In the genomic region with DNA sequence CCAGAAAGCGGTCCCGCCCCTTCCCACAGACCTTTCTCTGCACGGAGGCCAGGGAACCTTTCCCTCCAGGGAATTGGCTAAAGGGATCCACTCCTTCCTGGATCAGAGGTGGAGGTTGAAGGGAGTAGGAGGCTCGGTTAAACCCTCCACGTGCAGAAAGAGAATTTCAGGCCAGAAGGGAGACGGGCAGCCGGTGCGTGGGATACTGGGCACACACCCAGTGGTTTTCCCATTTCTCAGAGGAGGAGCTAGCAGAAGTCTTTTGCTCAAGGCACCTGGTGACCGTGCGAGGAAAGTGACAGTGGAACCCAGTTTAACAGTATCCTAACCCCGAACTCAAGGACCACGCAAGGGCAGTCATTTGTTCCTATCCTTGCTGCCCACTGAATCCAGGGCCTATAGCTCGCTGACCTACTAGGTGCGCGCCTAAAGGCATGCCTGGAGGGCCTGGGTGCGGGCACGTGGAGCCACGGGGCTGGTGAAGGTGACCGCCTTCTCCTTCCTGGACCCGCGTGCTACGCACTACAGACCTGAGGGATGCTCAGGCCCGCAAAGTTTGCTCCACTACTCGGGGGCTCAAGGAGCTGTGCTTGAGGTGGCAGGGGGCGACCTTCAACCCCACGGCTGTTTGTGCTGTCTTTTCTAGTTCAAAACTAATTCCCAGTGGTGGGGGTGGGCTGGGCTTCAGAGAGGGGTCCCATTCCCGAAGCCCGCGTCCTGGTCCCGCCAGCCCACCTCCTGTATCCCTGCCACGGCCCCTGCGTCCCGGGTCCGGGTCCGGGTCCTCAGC, we compare ENCODE assay signal across 10 cellular contexts. TPM values are rescaled to one million over a fixed set of nuclear protein-coding genes. Genes with fewer than 3 reads are reported as not detected.
DNase-seq lines count a peak whose midpoint lies in the region; ATAC-seq and TF ChIP-seq lines count a peak whose summit lies in the region.
"Had no signal": no experiment of that assay in that cellular context is flagged by ENCODE, and none has a peak within 500 bp of the region (broad histone marks: within the 10 kb centered on the region; RNA-seq: fewer than 3 reads in every experiment).

No MANE protein-coding gene starts in this region.

- ATAC-seq in WTC11 (peak; percentile 17), HG03097 (IDR thresholded peaks at IDR 0.05; ENCODE audit: low FRiP score, unreplicated experiment) (no peak), GM18867 (IDR thresholded peaks at IDR 0.05; ENCODE audit: unreplicated experiment) (no peak)

- H3K4me3 Mint-ChIP-seq in T-helper 2 cell treated with Interferon-gamma antibody and Interleukin-4, amounts not matched to agents 5 μg/mL and 100 μg/mL, for 36 hours = peak overlapping the region; percentile 29
- peak overlapping the region; percentile 24 for H3K4me3 Mint-ChIP-seq in WTC11

- no peaks in the 10 kb centered on the region; the same call in none of the 2 replicates for H3K27me3 ChIP-seq in iPS DF 6.9 (ENCODE audit: control insufficient read depth, insufficient read depth, low read length)

- H3K27ac Mint-ChIP-seq in T-helper 2 cell treated with Interferon-gamma antibody and Interleukin-4, amounts not matched to agents 5 μg/mL and 100 μg/mL, for 36 hours = no peak overlapping the region
- no peak overlapping the region for H3K27ac Mint-ChIP-seq in WTC11

- peak overlapping the region; percentile 27; the same call in 1 of the 2 replicates for H3K4me3 ChIP-seq in iPS DF 6.9 (ENCODE audit: low read length)
- peak overlapping the region in 4 of 7 experiments; percentile 14 to 30 (median 17) for H3K4me3 ChIP-seq in skin epidermis

- POLR2A ChIA-PET in WTC11 (lab: Charles Lee) = no interaction called here

- no peaks in the 10 kb centered on the region for H3K36me3 Mint-ChIP-seq in T-helper 2 cell treated with Interferon-gamma antibody and Interleukin-4, amounts not matched to agents 5 μg/mL and 100 μg/mL, for 36 hours (ENCODE audit: low read depth)
- H3K36me3 Mint-ChIP-seq in WTC11 = no peaks in the 10 kb centered on the region

- no peaks in the 10 kb centered on the region for H3K9me3 ChIP-seq in iPS DF 6.9 (ENCODE audit: control insufficient read depth, insufficient read depth, low read length)

- H3K36me3 ChIP-seq in iPS DF 6.9 (ENCODE audit: control insufficient read depth, insufficient read depth, low read length) = no peaks in the 10 kb centered on the region

- H3K9me3 Mint-ChIP-seq in T-helper 2 cell treated with Interferon-gamma antibody and Interleukin-4, amounts not matched to agents 5 μg/mL and 100 μg/mL, for 36 hours = no peaks in the 10 kb centered on the region
- no peaks in the 10 kb centered on the region for H3K9me3 Mint-ChIP-seq in WTC11

- H3K4me1 ChIP-seq in iPS DF 6.9 (ENCODE audit: control insufficient read depth, insufficient read depth, low read length) = no peaks in the 10 kb centered on the region; the same call in 1 of the 2 replicates

- TF ChIP-seq CTCF in WTC11 (IDR thresholded peaks at IDR 0.05) = no peak

- CTCF ChIA-PET in WTC11 (lab: Charles Lee) = interaction anchor here (1.6 kb wide), 1 partner anchor 31 kb away, joined by 4 read pairs; no protein-coding TSS in a partner anchor

- H3K4me1 Mint-ChIP-seq in T-helper 2 cell treated with Interferon-gamma antibody and Interleukin-4, amounts not matched to agents 5 μg/mL and 100 μg/mL, for 36 hours (ENCODE audit: low read depth) = peaks cover 6% of the 10 kb centered on the region
- H3K4me1 Mint-ChIP-seq in WTC11 = peaks cover 19% of the 10 kb centered on the region

- H3K27me3 Mint-ChIP-seq in T-helper 2 cell treated with Interferon-gamma antibody and Interleukin-4, amounts not matched to agents 5 μg/mL and 100 μg/mL, for 36 hours (ENCODE audit: low read depth) = peaks cover 17% of the 10 kb centered on the region
- H3K27me3 Mint-ChIP-seq in WTC11 (ENCODE audit: low read depth) = peaks cover 30% of the 10 kb centered on the region

- WGBS in iPS DF 6.9 (ENCODE audit: insufficient coverage, insufficient read length) = no CpG with 5 or more reads among the region's 35 CpGs

- H3K27ac ChIP-seq in iPS DF 6.9 (ENCODE audit: low read length) (no peak overlapping the region), skin epidermis (no peak overlapping the region)

- no peak for DNase-seq in T-helper 2 cell treated with Interferon-gamma antibody and Interleukin-4, amounts not matched to agents 5 μg/mL and 100 μg/mL, for 36 hours (ENCODE audit: low spot score)
- DNase-seq in T-helper 2 cell (no peak), WTC11 (ENCODE audit: low spot score) (peak; percentile 11), iPS DF 6.9 (ENCODE audit: low read depth, low spot score) (no peak), T-helper 9 cell (no peak)
- DNase-seq: NCI-H2081, SHP77 had no signal

TF ChIP-seq in WTC11, 78 proteins besides CTCF, POLR2A, EP300 and RAD21:
- TF ChIP-seq FOXP1 (CRISPR knock-in tag; IDR thresholded peaks at IDR 0.05; ENCODE audit: borderline replicate concordance) (peak; percentile 51; the same call in 1 of the 2 replicates), AFF4 (CRISPR knock-in tag; IDR thresholded peaks at IDR 0.05; ENCODE audit: borderline replicate concordance) (no peak), ZNF263 (CRISPR knock-in tag; IDR thresholded peaks at IDR 0.05; ENCODE audit: low read depth) (no peak), MAX (CRISPR knock-in tag; IDR thresholded peaks at IDR 0.05) (peak; percentile 46; the same call in 1 of the 2 replicates)

RNA-seq across cellular contexts. Expression of gene AFF2, which starts 0.6 kb away (rescaled TPM):
- 6.0 to 7.6 TPM (median 6.9 TPM) in 3 replicates for total RNA-seq in WTC11 (2021)
